In the genomic region with DNA sequence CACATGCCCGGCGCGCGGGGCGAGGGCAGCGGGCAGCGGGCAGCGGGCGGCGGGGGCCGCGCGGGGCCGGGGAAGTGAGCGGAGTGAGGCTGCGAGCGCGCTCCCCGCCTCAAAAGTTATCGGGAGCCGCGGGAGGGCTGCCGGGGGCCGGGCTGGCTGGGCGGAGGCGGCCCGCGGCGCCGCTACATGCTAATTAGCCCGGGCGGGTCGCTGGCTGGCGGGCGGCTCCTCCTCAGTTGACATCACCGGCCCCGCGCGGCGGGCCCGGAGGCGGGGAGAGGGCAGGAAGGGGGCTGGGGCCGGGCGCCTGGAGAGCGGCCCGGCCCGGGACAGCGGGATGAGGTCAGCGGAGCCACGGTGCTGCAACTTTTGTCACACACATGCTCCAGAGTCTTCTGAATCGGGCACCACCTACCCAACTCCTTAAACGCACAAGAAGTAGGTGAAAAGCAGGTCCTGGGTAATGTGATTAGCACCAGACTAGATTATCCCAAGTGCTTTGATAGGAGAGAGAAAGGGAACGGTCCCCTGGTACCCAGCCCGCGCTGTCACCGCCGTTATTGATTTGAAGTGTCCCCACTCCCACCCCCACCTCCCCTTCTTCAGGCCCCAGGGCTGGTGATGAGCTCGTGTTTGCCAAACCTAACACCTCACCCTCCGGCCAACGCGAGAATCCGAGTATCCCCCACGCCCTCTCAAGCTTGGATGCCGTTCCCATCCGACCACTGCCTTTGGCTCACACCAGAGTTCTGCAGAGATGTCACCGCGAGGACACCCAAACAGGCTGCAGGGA, we compare ENCODE assay signal across 8 cellular contexts. TPM values are rescaled to one million over a fixed set of nuclear protein-coding genes. Genes with fewer than 3 reads are reported as not detected.
A peak's percentile ranks its signal among the peaks of the same experiment; 100 is the strongest.
DNase-seq lines count a peak whose midpoint lies in the region; ATAC-seq, FAIRE-seq and TF ChIP-seq lines count a peak whose summit lies in the region.

A gene with protein sequence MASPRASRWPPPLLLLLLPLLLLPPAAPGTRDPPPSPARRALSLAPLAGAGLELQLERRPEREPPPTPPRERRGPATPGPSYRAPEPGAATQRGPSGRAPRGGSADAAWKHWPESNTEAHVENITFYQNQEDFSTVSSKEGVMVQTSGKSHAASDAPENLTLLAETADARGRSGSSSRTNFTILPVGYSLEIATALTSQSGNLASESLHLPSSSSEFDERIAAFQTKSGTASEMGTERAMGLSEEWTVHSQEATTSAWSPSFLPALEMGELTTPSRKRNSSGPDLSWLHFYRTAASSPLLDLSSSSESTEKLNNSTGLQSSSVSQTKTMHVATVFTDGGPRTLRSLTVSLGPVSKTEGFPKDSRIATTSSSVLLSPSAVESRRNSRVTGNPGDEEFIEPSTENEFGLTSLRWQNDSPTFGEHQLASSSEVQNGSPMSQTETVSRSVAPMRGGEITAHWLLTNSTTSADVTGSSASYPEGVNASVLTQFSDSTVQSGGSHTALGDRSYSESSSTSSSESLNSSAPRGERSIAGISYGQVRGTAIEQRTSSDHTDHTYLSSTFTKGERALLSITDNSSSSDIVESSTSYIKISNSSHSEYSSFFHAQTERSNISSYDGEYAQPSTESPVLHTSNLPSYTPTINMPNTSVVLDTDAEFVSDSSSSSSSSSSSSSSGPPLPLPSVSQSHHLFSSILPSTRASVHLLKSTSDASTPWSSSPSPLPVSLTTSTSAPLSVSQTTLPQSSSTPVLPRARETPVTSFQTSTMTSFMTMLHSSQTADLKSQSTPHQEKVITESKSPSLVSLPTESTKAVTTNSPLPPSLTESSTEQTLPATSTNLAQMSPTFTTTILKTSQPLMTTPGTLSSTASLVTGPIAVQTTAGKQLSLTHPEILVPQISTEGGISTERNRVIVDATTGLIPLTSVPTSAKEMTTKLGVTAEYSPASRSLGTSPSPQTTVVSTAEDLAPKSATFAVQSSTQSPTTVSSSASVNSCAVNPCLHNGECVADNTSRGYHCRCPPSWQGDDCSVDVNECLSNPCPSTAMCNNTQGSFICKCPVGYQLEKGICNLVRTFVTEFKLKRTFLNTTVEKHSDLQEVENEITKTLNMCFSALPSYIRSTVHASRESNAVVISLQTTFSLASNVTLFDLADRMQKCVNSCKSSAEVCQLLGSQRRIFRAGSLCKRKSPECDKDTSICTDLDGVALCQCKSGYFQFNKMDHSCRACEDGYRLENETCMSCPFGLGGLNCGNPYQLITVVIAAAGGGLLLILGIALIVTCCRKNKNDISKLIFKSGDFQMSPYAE (N-terminal part only) (minus strand): TSS at position 85 of the 793 bp plus-strand sequence. CDS start 107 bp downstream, outside the sequence.

- H3K27me3 ChIP-seq in kidney epithelial cell (ENCODE audit: control insufficient read depth, insufficient read depth, low read length): no peaks in the 10 kb centered on the region

- H3K4me1 Mint-ChIP-seq in central memory CD8-positive, alpha-beta T cell: peaks cover 40% of the 10 kb centered on the region

- ATAC-seq in central memory CD8-positive, alpha-beta T cell (replicated peaks; ENCODE audit: extremely low read depth, poor library complexity, severe bottlenecking): peak; percentile 58

- H3K27me3 Mint-ChIP-seq in central memory CD8-positive, alpha-beta T cell: peaks cover 13% of the 10 kb centered on the region

- H3K4me3 ChIP-seq in kidney epithelial cell (ENCODE audit: low read depth, low read length): peak within 1 kb of the TSS; percentile 70

- H3K36me3 Mint-ChIP-seq in central memory CD8-positive, alpha-beta T cell (ENCODE audit: insufficient read depth): peaks cover 11% of the 10 kb centered on the region

- in situ Hi-C loops in G401 (cut with HindIII; ENCODE audit: low sequenced_read_pairs): no loop called here

- no peaks in the 10 kb centered on the region for H3K36me3 ChIP-seq in kidney epithelial cell (ENCODE audit: control insufficient read depth, insufficient read depth, low read length)

- DNase-seq in G401 (ENCODE audit: low spot score): peak; percentile 18
- DNase-seq in H54 (ENCODE audit: insufficient read length, low spot score): peak; percentile 85
- DNase-seq in MV-4-11 (lab: John Stamatoyannopoulos, UW): peak; percentile 29
- DNase-seq in activated CD4-positive, CD25-positive, alpha-beta regulatory T cell treated with anti-CD3 and anti-CD28 coated beads, Interleukin-2, amount 50 U/mL, for 72 hours: peak; percentile 73
- DNase-seq in central memory CD8-positive, alpha-beta T cell (ENCODE audit: low spot score in 2 of 2): peak; percentile 48 to 50
- DNase-seq in kidney epithelial cell (ENCODE audit: low read depth): no peak
- DNase-seq in stimulated activated CD4-positive, alpha-beta T cell treated with anti-CD3 and anti-CD28 coated beads, Interleukin-15, amount 100 ng/mL, for 48 hours (ENCODE audit: low read depth in 2 of 2): peak; percentile 48 to 70
- no peak for DNase-seq in NCI-H774 (lab: John Stamatoyannopoulos, UW)

- no peaks in the 10 kb centered on the region for H3K9me3 Mint-ChIP-seq in central memory CD8-positive, alpha-beta T cell

- FAIRE-seq in H54 (lab: Jason Lieb, UNC): no peak

- TF ChIP-seq POLR2A in H54 (IDR thresholded peaks at IDR 0.05; ENCODE audit: low read depth, low read length): peak; percentile 70; the same call in 1 of the 2 replicates

- peak within 1 kb of the TSS; percentile 80 for H3K27ac Mint-ChIP-seq in central memory CD8-positive, alpha-beta T cell (ENCODE audit: low read depth)

- TF ChIP-seq CTCF in kidney epithelial cell (IDR thresholded peaks at IDR 0.05; ENCODE audit: insufficient read depth, low read length, poor library complexity, severe bottlenecking): no peak

- H3K4me3 Mint-ChIP-seq in central memory CD8-positive, alpha-beta T cell: peak within 1 kb of the TSS; percentile 99

RNA-seq across cellular contexts. Expression of the gene that starts here (rescaled TPM):
- 3.1 and 3.8 TPM in 2 replicates for total RNA-seq in G401 (2014; rRNA removed; shearing (Covaris generic))
- 16.8 and 17.4 TPM in 2 replicates for total RNA-seq in kidney epithelial cell

Comparison
In these comparisons a context has a peak if more than half of its experiments do, and no peak if none do; other contexts are left out.
1. DNase-seq: peak in G401 (single experiment), H54 (single experiment), MV-4-11 (single experiment), activated CD4-positive, CD25-positive, alpha-beta regulatory T cell treated with anti-CD3 and anti-CD28 coated beads, Interleukin-2, amount 50 U/mL, for 72 hours (single experiment), central memory CD8-positive, alpha-beta T cell (2 of 2) and stimulated activated CD4-positive, alpha-beta T cell treated with anti-CD3 and anti-CD28 coated beads, Interleukin-15, amount 100 ng/mL, for 48 hours (2 of 2); none in kidney epithelial cell (single experiment) and NCI-H774 (single experiment).